Comparison of ENCODE assay signal across 2 cellular contexts in genomic region chr20:17558154-17558940, GRCh38.
TF ChIP-seq lines count a peak whose summit lies in the region.

No MANE protein-coding gene starts in this region.

TF ChIP-seq in A549, 52 proteins besides CTCF, POLR2A, EP300 and RAD21 (continued from another document and continues in another):
- no peak for TF ChIP-seq ZFP36 (IDR thresholded peaks at IDR 0.05; ENCODE audit: borderline replicate concordance, partially characterized antibody)
- TF ChIP-seq USF2 (IDR thresholded peaks at IDR 0.05) = no peak
- TF ChIP-seq HDAC2 (IDR thresholded peaks at IDR 0.05) = no peak
- TF ChIP-seq ZNF302 (CRISPR knock-in tag; IDR thresholded peaks at IDR 0.05) = peak; percentile 82
- peak; percentile 39; the same call in 1 of the 2 replicates for TF ChIP-seq RARB (CRISPR knock-in tag; IDR thresholded peaks at IDR 0.05)
- TF ChIP-seq NFE2L2 (conservative IDR thresholded peaks at IDR 0.05; ENCODE audit: low read length) = no peak; the same call in none of the 2 replicates
- peak; percentile 94 for TF ChIP-seq JUNB (IDR thresholded peaks at IDR 0.05)
- TF ChIP-seq ELK1 (IDR thresholded peaks at IDR 0.05; ENCODE audit: low read depth, low read length) = no peak
- TF ChIP-seq EHF (CRISPR knock-in tag; IDR thresholded peaks at IDR 0.05) = peak; percentile 74; the same call in 1 of the 2 replicates
- TF ChIP-seq CBX2 (IDR thresholded peaks at IDR 0.05; ENCODE audit: borderline replicate concordance, low read depth) = no peak
- TF ChIP-seq SREBF2 (IDR thresholded peaks at IDR 0.05) = no peak
- TF ChIP-seq CHD2 (IDR thresholded peaks at IDR 0.05; ENCODE audit: low read length, partially characterized antibody) = peak; percentile 3
- 0 out of 2 replicates have a peak, but pooled peaks have one; percentile 11 for TF ChIP-seq HOXA7 (CRISPR knock-in tag; IDR thresholded peaks at IDR 0.05)
- peak; percentile 86 for TF ChIP-seq HEYL (CRISPR knock-in tag; IDR thresholded peaks at IDR 0.05)
- TF ChIP-seq MAZ (IDR thresholded peaks at IDR 0.05; ENCODE audit: borderline replicate concordance, low read depth, low read length) = peak; percentile 30; the same call in 1 of the 2 replicates
- peak; percentile 63; the same call in 1 of the 2 replicates for TF ChIP-seq HMGXB4 (CRISPR knock-in tag; IDR thresholded peaks at IDR 0.05; ENCODE audit: borderline replicate concordance)
- TF ChIP-seq BHLHE40 (IDR thresholded peaks at IDR 0.05; ENCODE audit: low read depth, low read length) = no peak
- TF ChIP-seq ATOH8 (CRISPR knock-in tag; IDR thresholded peaks at IDR 0.05; ENCODE audit: low read depth) = 0 out of 2 replicates have a peak, but pooled peaks have one; percentile 62
- TF ChIP-seq HES2 (IDR thresholded peaks at IDR 0.05) = no peak
- TF ChIP-seq KDM1A (IDR thresholded peaks at IDR 0.05; ENCODE audit: low read depth) = no peak
- no peak for TF ChIP-seq POLR2AphosphoS2 (conservative IDR thresholded peaks at IDR 0.05; ENCODE audit: low read length)
- no peak for TF ChIP-seq SMC3 (IDR thresholded peaks at IDR 0.05)
- no peak for TF ChIP-seq PBX3 (IDR thresholded peaks at IDR 0.05)
- TF ChIP-seq RNF2 (IDR thresholded peaks at IDR 0.05; ENCODE audit: borderline replicate concordance, low read depth) = no peak
- no peak for TF ChIP-seq NPAS2 (CRISPR knock-in tag; IDR thresholded peaks at IDR 0.05; ENCODE audit: borderline replicate concordance)
- TF ChIP-seq HOXB13 (CRISPR knock-in tag; IDR thresholded peaks at IDR 0.05; ENCODE audit: low read depth) = peak; percentile 78
- peak; percentile 42; the same call in 1 of the 2 replicates for TF ChIP-seq GATA3 (IDR thresholded peaks at IDR 0.05; ENCODE audit: borderline replicate concordance)
- peak; percentile 62 for TF ChIP-seq MAX (IDR thresholded peaks at IDR 0.05)
- TF ChIP-seq MYC (IDR thresholded peaks at IDR 0.05; ENCODE audit: borderline replicate concordance, low read length) = no peak
- TF ChIP-seq CEBPB (IDR thresholded peaks at IDR 0.05) = peak; percentile 61 to 77; a peak in 3 of 4 replicates
- TF ChIP-seq NR3C1 (IDR thresholded peaks at IDR 0.05) = no peak
- peak in 1 of 2 experiments; percentile 91 for TF ChIP-seq JUN (IDR thresholded peaks at IDR 0.05)
- TF ChIP-seq PHF8 (IDR thresholded peaks at IDR 0.05; ENCODE audit: borderline replicate concordance, low read depth) = 0 out of 2 replicates have a peak, but pooled peaks have one; percentile 31

TF ChIP-seq in endothelial cell of umbilical vein, 7 proteins besides CTCF, POLR2A, EP300 and RAD21 (continued from another document):
- TF ChIP-seq POLR2AphosphoS5 (IDR thresholded peaks at IDR 0.05; ENCODE audit: insufficient read depth, low read depth, low read length) (peak; percentile 86), GATA2 (IDR thresholded peaks at IDR 0.05; ENCODE audit: insufficient read depth, insufficient read length, low read depth, low read length) (no peak), FOS (IDR thresholded peaks at IDR 0.05; ENCODE audit: borderline replicate concordance, insufficient read depth, low read length) (peak; percentile 87), MAX (IDR thresholded peaks at IDR 0.05; ENCODE audit: insufficient read depth, insufficient read length) (no peak)
TF ChIP-seq in endothelial cell of umbilical vein: peak in this region for 3.
